23 cellular contexts compared by ENCODE assay signal in genomic region chr12:46531059-46531785, GRCh38.
"Had no signal": no experiment of that assay in that cellular context is flagged by ENCODE, and none has a peak within 500 bp of the region (broad histone marks: within the 10 kb centered on the region; RNA-seq: fewer than 3 reads in every experiment).

No MANE protein-coding gene starts in this region.

- DNase-seq: colonic mucosa; effector memory CD8-positive, alpha-beta T cell; hypothalamus; immature natural killer cell; lower lobe of right lung; mucosa of descending colon; naive B cell; nucleus accumbens; small intestine; stimulated activated CD4-positive, alpha-beta T cell treated with anti-CD3 and anti-CD28 coated beads, Interleukin-15, amount 100 ng/mL, for 24 hours; stimulated activated CD4-positive, alpha-beta T cell treated with anti-CD3 and anti-CD28 coated beads, Interleukin-2, amount 100 ng/mL, for 48 hours; stimulated activated naive B cell treated with anti-CD40 and anti-IgM and Interleukin-4, amounts not matched to agents 10 μg/mL and 1 μg/mL and 100 μg/mL, for 72 hours; uterus had no signal

- H2AFZ ChIP-seq: neural progenitor cell had no signal

- H3K9me3 ChIP-seq: colonic mucosa, lower lobe of right lung, mucosa of descending colon, ovary, psoas muscle, thoracic aorta, upper lobe of left lung, uterus had no signal

- H3K9ac ChIP-seq: neural progenitor cell had no signal

- ATAC-seq: effector memory CD8-positive, alpha-beta T cell; left ventricle myocardium superior; mucosa of descending colon; psoas muscle; right cardiac atrium; stimulated activated naive B cell treated with anti-CD40 and anti-IgM and Interleukin-4, amounts not matched to agents 10 μg/mL and 1 μg/mL and 100 μg/mL, for 72 hours had no signal

- H3K27me3 ChIP-seq: colonic mucosa, neural progenitor cell, ovary, tibial nerve, upper lobe of left lung, uterus had no signal

- H3K4me1 ChIP-seq: colonic mucosa, neural progenitor cell had no signal

- FAIRE-seq: frontal cortex, keratinocyte, small intestine had no signal

- H3K36me3 ChIP-seq: colonic mucosa, lower lobe of right lung, neural progenitor cell, ovary, thoracic aorta, tibial nerve, upper lobe of left lung, uterus had no signal

- H3K4me3 ChIP-seq: colonic mucosa, lower lobe of right lung, mucosa of descending colon, neural progenitor cell, ovary, psoas muscle, thoracic aorta, tibial nerve, upper lobe of left lung, uterus had no signal

- H3K4me2 ChIP-seq: neural progenitor cell had no signal

- H3K27ac ChIP-seq: colonic mucosa, lower lobe of right lung, neural progenitor cell, ovary, psoas muscle, thoracic aorta, tibial nerve, upper lobe of left lung had no signal
